In the genomic region with DNA sequence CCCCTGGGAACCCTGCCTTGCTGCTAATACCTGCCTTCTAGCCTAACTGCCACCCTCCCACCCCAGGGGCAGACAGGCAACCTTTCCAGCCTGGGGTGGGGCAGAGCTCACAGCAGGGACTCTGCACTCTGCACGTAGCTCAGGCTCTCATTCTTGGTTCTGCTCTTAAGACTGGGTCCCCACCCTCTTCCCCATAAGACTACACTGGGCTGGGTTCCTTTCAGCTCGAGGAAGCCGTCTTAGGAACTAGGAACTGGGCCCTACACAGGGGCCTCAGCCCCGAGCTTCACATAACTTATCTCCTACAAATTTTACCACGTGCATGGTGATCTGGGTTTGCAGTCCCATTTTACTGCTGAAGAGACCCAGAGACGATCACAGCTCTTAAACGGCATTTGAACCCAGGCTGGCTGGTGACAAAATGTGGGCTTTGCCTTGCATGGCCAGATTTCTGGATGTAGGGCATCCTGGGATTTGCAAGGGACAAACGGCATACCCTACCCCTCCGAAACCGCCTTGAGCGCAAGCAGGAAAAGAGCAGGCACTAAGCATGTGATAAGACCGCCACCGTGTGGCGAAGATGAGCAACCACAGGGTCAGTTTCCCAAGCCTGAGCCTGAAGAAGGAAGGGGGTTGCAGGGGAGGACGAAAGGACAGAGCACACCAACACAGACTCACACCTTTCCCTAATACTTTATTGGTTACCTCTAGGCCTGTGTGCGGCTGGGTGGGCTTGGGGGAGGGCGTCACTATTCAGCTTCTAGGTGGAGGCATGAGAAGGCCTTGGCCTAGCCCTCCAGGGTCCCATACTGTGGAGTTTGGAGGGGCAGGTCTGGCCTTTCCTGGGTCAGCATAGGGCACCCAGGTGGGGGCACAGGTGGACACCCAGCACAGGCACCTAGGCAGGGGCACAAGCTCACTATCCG, we compare ENCODE assay signal across 8 cellular contexts. TPM values are rescaled to one million over a fixed set of nuclear protein-coding genes. Genes with fewer than 3 reads are reported as not detected.
A peak's percentile ranks its signal among the peaks of the same experiment; 100 is the strongest.
DNase-seq lines count a peak whose midpoint lies in the region; ATAC-seq and TF ChIP-seq lines count a peak whose summit lies in the region.

No MANE protein-coding gene starts in this region.

- TF ChIP-seq CTCF in cardiac muscle cell (IDR thresholded peaks at IDR 0.05; ENCODE audit: low read depth, low read length) = peak; percentile 91

- no peak overlapping the region for H3K4me3 ChIP-seq in cardiac muscle cell

- ATAC-seq in GM21825 (IDR thresholded peaks at IDR 0.05; ENCODE audit: unreplicated experiment) = no peak
- no peak for ATAC-seq in HG02642 (IDR thresholded peaks at IDR 0.05; ENCODE audit: poor library complexity, unreplicated experiment)

- peaks cover 6% of the 10 kb centered on the region for H3K4me1 ChIP-seq in cardiac muscle cell (ENCODE audit: low read depth)

- peaks cover 10% of the 10 kb centered on the region for H3K36me3 ChIP-seq in cardiac muscle cell

- DNase-seq in EL = peak; percentile 79
- peak; percentile 61 for DNase-seq in NCI-H1048 (lab: John Stamatoyannopoulos, UW)
- peak; percentile 55 for DNase-seq in SKM-1 (lab: John Stamatoyannopoulos, UW; ENCODE audit: unreplicated experiment)
- DNase-seq in activated naive CD8-positive, alpha-beta T cell treated with anti-CD3 and anti-CD28 coated beads, Interleukin-2, amount 50 U/mL, for 16 hours (ENCODE audit: low read depth, low spot score) = peak; percentile 56
- DNase-seq in cardiac muscle cell (ENCODE audit: low read depth in 1 of 2, low spot score in 1 of 2) = peak; percentile 86 to 87
- DNase-seq in pons (ENCODE audit: low spot score) = peak; percentile 84

- H3K27ac ChIP-seq in cardiac muscle cell = no peak overlapping the region

- no peaks in the 10 kb centered on the region for H3K9me3 ChIP-seq in cardiac muscle cell (ENCODE audit: low read depth)

- no peaks in the 10 kb centered on the region for H3K27me3 ChIP-seq in cardiac muscle cell

RNA-seq across cellular contexts. Expression of a gene that starts 5.1 kb away (rescaled TPM):
- 57.6 and 103 TPM in 2 replicates for total RNA-seq in cardiac muscle cell
- polyA plus RNA-seq in cardiac muscle cell = 37.2 and 48.3 TPM in 2 replicates

RNA-seq across cellular contexts. Expression of a gene that starts 5.2 kb away (rescaled TPM):
- 1,316 and 1,694 TPM in 2 replicates for total RNA-seq in cardiac muscle cell
- polyA plus RNA-seq in cardiac muscle cell = 1,469 and 1,719 TPM in 2 replicates

RNA-seq across cellular contexts. Expression of a gene that starts 5.5 kb away (rescaled TPM):
- 0.63 TPM in 1 of 2 replicates, not detected in the other for total RNA-seq in cardiac muscle cell
- 15.0 and 19.0 TPM in 2 replicates for polyA plus RNA-seq in cardiac muscle cell

RNA-seq across cellular contexts. Expression of a gene that starts 10.0 kb away (rescaled TPM):
- 20.4 and 29.0 TPM in 2 replicates for total RNA-seq in cardiac muscle cell
- 40.4 and 57.3 TPM in 2 replicates for polyA plus RNA-seq in cardiac muscle cell

RNA-seq across cellular contexts. Expression of a gene that starts 21.1 kb away (rescaled TPM):
- 28.5 and 54.4 TPM in 2 replicates for total RNA-seq in cardiac muscle cell
- polyA plus RNA-seq in cardiac muscle cell = 31.1 and 41.6 TPM in 2 replicates
